Comparison of ENCODE assay signal across 8 cellular contexts in the genomic region with DNA sequence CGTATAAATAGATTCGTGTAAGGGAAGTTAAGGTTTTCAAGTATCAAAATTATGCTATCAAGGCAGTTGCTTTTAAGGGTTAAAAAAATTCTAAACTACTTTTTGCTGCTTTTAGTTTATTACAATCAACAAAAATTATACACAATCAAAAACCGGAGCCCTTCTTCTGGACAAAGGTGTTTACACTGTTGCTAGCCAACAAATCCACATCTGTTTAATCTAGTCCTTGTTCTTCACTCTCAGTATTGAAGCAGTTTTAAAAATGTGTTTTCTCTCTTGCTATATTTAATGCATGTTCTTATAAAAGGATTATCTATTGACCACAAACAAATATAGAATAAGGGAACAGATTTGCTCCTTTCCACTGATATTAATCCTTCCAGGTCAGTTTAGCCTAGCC.
A peak's percentile ranks its signal among the peaks of the same experiment; 100 is the strongest.
DNase-seq lines count a peak whose midpoint lies in the region; ATAC-seq and TF ChIP-seq lines count a peak whose summit lies in the region.

No MANE protein-coding gene starts in this region.

- DNase-seq in AG09309 (ENCODE audit: low read depth) = no peak
- no peak for DNase-seq in HL-60 (ENCODE audit: low read depth in 1 of 2, low spot score in 1 of 2)
- DNase-seq in brain microvascular endothelial cell = no peak
- no peak for DNase-seq in medulla oblongata (ENCODE audit: extremely low spot score)
- DNase-seq in 8988T = no peak
- no peak for DNase-seq in KBM-7

- peak overlapping the region; percentile 35 for H3K27ac ChIP-seq in HL-60 (replicated peaks)
- peak overlapping the region; percentile 59 for H3K27ac ChIP-seq in brain microvascular endothelial cell
- peak overlapping the region; percentile 77 for H3K27ac ChIP-seq in muscle layer of colon (ENCODE audit: low read depth, low read length)

- H3K27me3 ChIP-seq in HL-60 (ENCODE audit: insufficient read depth, poor library complexity, severe bottlenecking) (no peaks in the 10 kb centered on the region), brain microvascular endothelial cell (replicated peaks) (no peaks in the 10 kb centered on the region), muscle layer of colon (ENCODE audit: control insufficient read depth in 1 of 2, insufficient read depth in 2 of 2, low read length in 2 of 2) (no peaks in the 10 kb centered on the region)

- H3K36me3 ChIP-seq in brain microvascular endothelial cell (replicated peaks) = peaks cover 20% of the 10 kb centered on the region
- H3K36me3 ChIP-seq in muscle layer of colon (ENCODE audit: insufficient read depth, low read length) = peaks cover 12% of the 10 kb centered on the region

- no peak for ATAC-seq in HG02798 (IDR thresholded peaks at IDR 0.05; ENCODE audit: poor library complexity, unreplicated experiment)

- H3K4me3 ChIP-seq in AG09309 (ENCODE audit: control insufficient read depth, low read depth, low read length) = peak overlapping the region; percentile 69
- peak overlapping the region; percentile 54 for H3K4me3 ChIP-seq in HL-60 (replicated peaks; ENCODE audit: insufficient read depth, low read length)
- H3K4me3 ChIP-seq in brain microvascular endothelial cell (ENCODE audit: low read depth, low read length) = peak overlapping the region; percentile 81
- peak overlapping the region; percentile 66 to 93 for H3K4me3 ChIP-seq in muscle layer of colon (ENCODE audit: low read depth in 1 of 2, low read length in 2 of 2)

- in situ Hi-C loops in brain microvascular endothelial cell (cut with HindIII; ENCODE audit: low pct_ligation_motif_present, low sequenced_read_pairs) = no loop called here
- in situ Hi-C loops in KBM-7 (cut with MboI; ENCODE audit: low pct_unique_long_range_greater_than_20kb, low sequenced_read_pairs) = no loop called here

- H3K9ac ChIP-seq in muscle layer of colon (ENCODE audit: low read length) = peak overlapping the region; percentile 57

- H3K9me3 ChIP-seq in muscle layer of colon (ENCODE audit: low read length) = no peaks in the 10 kb centered on the region

- TF ChIP-seq CTCF in AG09309 (IDR thresholded peaks at IDR 0.05; ENCODE audit: control insufficient read depth, insufficient read depth, low read depth, low read length, missing control alignments) (no peak), HL-60 (IDR thresholded peaks at IDR 0.05; ENCODE audit: insufficient read depth, low read length) (no peak), brain microvascular endothelial cell (IDR thresholded peaks at IDR 0.05; ENCODE audit: low read depth, low read length, missing control alignments) (no peak)

- H3K4me1 ChIP-seq in muscle layer of colon (ENCODE audit: insufficient read depth, low read length) = peaks cover 47% of the 10 kb centered on the region
